In the genomic region with DNA sequence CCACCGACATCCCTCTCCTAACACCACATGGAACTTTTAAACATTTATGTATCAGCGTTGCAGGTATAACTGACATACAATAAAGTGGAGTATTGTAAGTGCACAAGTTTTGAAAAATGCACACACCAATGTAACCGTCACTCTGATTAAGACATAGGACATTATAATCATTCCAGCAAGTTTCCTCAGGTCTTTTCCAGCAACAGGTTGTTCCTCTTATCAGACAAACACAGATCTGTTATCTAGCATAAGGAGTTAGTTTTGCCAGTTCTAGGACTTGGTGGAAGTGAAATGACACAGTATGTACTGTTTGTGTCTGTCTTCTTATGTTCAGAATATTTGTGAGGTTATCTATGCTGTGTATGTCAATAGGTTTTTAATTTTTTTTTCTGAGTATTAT, we compare ENCODE assay signal across 27 cellular contexts.
"Had no signal": no experiment of that assay in that cellular context is flagged by ENCODE, and none has a peak within 500 bp of the region (broad histone marks: within the 10 kb centered on the region; RNA-seq: fewer than 3 reads in every experiment).

No MANE protein-coding gene starts in this region.

- H3K27ac ChIP-seq: stomach, suprapubic skin, testis, thoracic aorta, thyroid gland, tibial artery, tibial nerve, transverse colon, upper lobe of left lung, upper lobe of right lung, uterus, vagina had no signal

- H3K9me3 ChIP-seq: stomach, suprapubic skin, testis, thoracic aorta, thyroid gland, tibial artery, tibial nerve, transverse colon, upper lobe of left lung, upper lobe of right lung, uterus, vagina had no signal

- H3K4me3 Mint-ChIP-seq: stimulated activated effector memory CD8-positive, alpha-beta T cell treated with anti-CD3 and anti-CD28 coated beads, Interleukin-12 subunit alpha, Interleukin-12 subunit beta, amount 100 ng/mL, for 72 hours; stimulated activated memory B cell treated with anti-CD40 and anti-IgM and Interleukin-4, amounts not matched to agents 10 μg/mL and 1 μg/mL and 100 μg/mL, for 72 hours; stimulated activated naive B cell treated with anti-CD40 and anti-IgM and Interleukin-4, amounts not matched to agents 10 μg/mL and 1 μg/mL and 100 μg/mL, for 72 hours; stimulated activated naive CD8-positive, alpha-beta T cell treated with anti-CD3 and anti-CD28 coated beads, Interleukin-15, amount 100 ng/mL, for 72 hours; stimulated activated naive CD8-positive, alpha-beta T cell treated with anti-CD3 and anti-CD28 coated beads, Interleukin-15, Interleukin-2, amounts not matched to agents 100 ng/mL and 50 ng/mL, for 24 hours; type B pancreatic cell had no signal

- DNase-seq: stimulated activated CD4-positive, alpha-beta T cell treated with anti-CD3 and anti-CD28 coated beads, Interleukin-2, amount 100 ng/mL, for 48 hours; stimulated activated CD4-positive, alpha-beta T cell treated with anti-CD3 and anti-CD28 coated beads, Interleukin-4, amount 100 ng/mL, for 1 hour; stimulated activated CD4-positive, alpha-beta T cell treated with anti-CD3 and anti-CD28 coated beads, Interleukin-4, amount 100 ng/mL, for 24 hours; stimulated activated CD4-positive, alpha-beta T cell treated with anti-CD3 and anti-CD28 coated beads, Interleukin-4, amount 100 ng/mL, for 4 hours; stimulated activated CD8-positive, alpha-beta memory T cell treated with anti-CD3 and anti-CD28 coated beads, Interleukin-4, amount 100 ng/mL, for 48 hours; stimulated activated naive B cell treated with anti-CD40 and anti-IgM and Interleukin-4, amounts not matched to agents 10 μg/mL and 1 μg/mL and 100 μg/mL, for 72 hours; stimulated activated naive CD4-positive, alpha-beta T cell; stimulated activated naive CD4-positive, alpha-beta T cell treated with Interleukin-2 at 50 U/mL for 16 hours; stimulated activated naive CD8-positive, alpha-beta T cell treated with anti-CD3 and anti-CD28 coated beads, Interleukin-15, amount 100 ng/mL, for 72 hours; stimulated activated naive CD8-positive, alpha-beta T cell treated with anti-CD3 and anti-CD28 coated beads, Interleukin-15, Interleukin-2, amounts not matched to agents 100 U/mL and 50 U/mL, for 24 hours; stomach; substantia nigra; testis; thyroid gland; tibial artery; transverse colon; upper lobe of left lung; upper lobe of right lung; uterus had no signal

- H3K4me3 ChIP-seq: stomach, suprapubic skin, testis, thoracic aorta, thyroid gland, tibial artery, tibial nerve, transverse colon, upper lobe of left lung, upper lobe of right lung, uterus, vagina had no signal

- H3K4me1 ChIP-seq: stomach, suprapubic skin, testis, thyroid gland, tibial artery, tibial nerve, transverse colon, upper lobe of left lung, upper lobe of right lung, uterus, vagina had no signal

- H3K9me3 Mint-ChIP-seq: type B pancreatic cell had no signal

- H3K27ac Mint-ChIP-seq: stimulated activated effector memory CD8-positive, alpha-beta T cell treated with anti-CD3 and anti-CD28 coated beads, Interleukin-12 subunit alpha, Interleukin-12 subunit beta, amount 100 ng/mL, for 72 hours; stimulated activated memory B cell treated with anti-CD40 and anti-IgM and Interleukin-4, amounts not matched to agents 10 μg/mL and 1 μg/mL and 100 μg/mL, for 72 hours; stimulated activated naive B cell treated with anti-CD40 and anti-IgM and Interleukin-4, amounts not matched to agents 10 μg/mL and 1 μg/mL and 100 μg/mL, for 72 hours; stimulated activated naive CD8-positive, alpha-beta T cell treated with anti-CD3 and anti-CD28 coated beads, Interleukin-15, amount 100 ng/mL, for 72 hours; stimulated activated naive CD8-positive, alpha-beta T cell treated with anti-CD3 and anti-CD28 coated beads, Interleukin-15, Interleukin-2, amounts not matched to agents 100 ng/mL and 50 ng/mL, for 24 hours; type B pancreatic cell had no signal

- H3K27me3 Mint-ChIP-seq: stimulated activated memory B cell treated with anti-CD40 and anti-IgM and Interleukin-4, amounts not matched to agents 10 μg/mL and 1 μg/mL and 100 μg/mL, for 72 hours; stimulated activated naive B cell treated with anti-CD40 and anti-IgM and Interleukin-4, amounts not matched to agents 10 μg/mL and 1 μg/mL and 100 μg/mL, for 72 hours; stimulated activated naive CD8-positive, alpha-beta T cell treated with anti-CD3 and anti-CD28 coated beads, Interleukin-15, amount 100 ng/mL, for 72 hours; stimulated activated naive CD8-positive, alpha-beta T cell treated with anti-CD3 and anti-CD28 coated beads, Interleukin-15, Interleukin-2, amounts not matched to agents 100 ng/mL and 50 ng/mL, for 24 hours had no signal

- H3K36me3 ChIP-seq: stomach, suprapubic skin, thoracic aorta, thyroid gland, tibial artery, tibial nerve, transverse colon, upper lobe of left lung, upper lobe of right lung, uterus, vagina had no signal

- H3K36me3 Mint-ChIP-seq: stimulated activated effector memory CD8-positive, alpha-beta T cell treated with anti-CD3 and anti-CD28 coated beads, Interleukin-12 subunit alpha, Interleukin-12 subunit beta, amount 100 ng/mL, for 72 hours; stimulated activated memory B cell treated with anti-CD40 and anti-IgM and Interleukin-4, amounts not matched to agents 10 μg/mL and 1 μg/mL and 100 μg/mL, for 72 hours; stimulated activated naive B cell treated with anti-CD40 and anti-IgM and Interleukin-4, amounts not matched to agents 10 μg/mL and 1 μg/mL and 100 μg/mL, for 72 hours; type B pancreatic cell had no signal

- H3K4me1 Mint-ChIP-seq: stimulated activated effector memory CD8-positive, alpha-beta T cell treated with anti-CD3 and anti-CD28 coated beads, Interleukin-12 subunit alpha, Interleukin-12 subunit beta, amount 100 ng/mL, for 72 hours; stimulated activated memory B cell treated with anti-CD40 and anti-IgM and Interleukin-4, amounts not matched to agents 10 μg/mL and 1 μg/mL and 100 μg/mL, for 72 hours; stimulated activated naive B cell treated with anti-CD40 and anti-IgM and Interleukin-4, amounts not matched to agents 10 μg/mL and 1 μg/mL and 100 μg/mL, for 72 hours; stimulated activated naive CD8-positive, alpha-beta T cell treated with anti-CD3 and anti-CD28 coated beads, Interleukin-15, amount 100 ng/mL, for 72 hours had no signal

- H3K27me3 ChIP-seq: stomach, suprapubic skin, testis, thyroid gland, tibial artery, tibial nerve, transverse colon, upper lobe of left lung, upper lobe of right lung, uterus, vagina had no signal
